In genomic region chr4:107349732-107350131, GRCh38 we compare ENCODE assay signal across 17 cellular contexts.
DNase-seq lines count a peak whose midpoint lies in the region; ATAC-seq and TF ChIP-seq lines count a peak whose summit lies in the region.
"Had no signal": no experiment of that assay in that cellular context is flagged by ENCODE, and none has a peak within 500 bp of the region (broad histone marks: within the 10 kb centered on the region; RNA-seq: fewer than 3 reads in every experiment).

No MANE protein-coding gene starts in this region.

- H3K9me3 Mint-ChIP-seq in HFFc6 = peaks cover 5% of the 10 kb centered on the region; the same call in 1 of the 2 replicates

- H3K36me3 ChIP-seq in brain microvascular endothelial cell (replicated peaks) = no peaks in the 10 kb centered on the region
- H3K36me3 ChIP-seq in smooth muscle cell (ENCODE audit: low read depth) = no peaks in the 10 kb centered on the region

- H3K27ac ChIP-seq in brain microvascular endothelial cell (peak overlapping the region; percentile 25), smooth muscle cell (ENCODE audit: low read depth) (peak overlapping the region; percentile 69)
- H3K27ac ChIP-seq: GM23248 had no signal

- H3K27me3 ChIP-seq in brain microvascular endothelial cell (replicated peaks) (no peaks in the 10 kb centered on the region), smooth muscle cell (ENCODE audit: low read depth) (no peaks in the 10 kb centered on the region)

- H3K4me1 ChIP-seq in smooth muscle cell (ENCODE audit: low read depth) = peaks cover 30% of the 10 kb centered on the region

- H3K4me1 Mint-ChIP-seq in HFFc6 (ENCODE audit: low read depth) = peaks cover 43% of the 10 kb centered on the region
- H3K4me1 Mint-ChIP-seq: CD14-positive monocyte had no signal

- peaks cover 6% of the 10 kb centered on the region for H3K36me3 Mint-ChIP-seq in HFFc6 (ENCODE audit: low read depth)
- H3K36me3 Mint-ChIP-seq: CD14-positive monocyte had no signal

- H3K79me2 ChIP-seq in smooth muscle cell (ENCODE audit: low read depth) = no peaks in the 10 kb centered on the region

- peak overlapping the region; percentile 70 for H3K4me2 ChIP-seq in smooth muscle cell

- TF ChIP-seq CTCF in HFFc6 (IDR thresholded peaks at IDR 0.05) (no peak), brain microvascular endothelial cell (IDR thresholded peaks at IDR 0.05; ENCODE audit: low read depth, low read length, missing control alignments) (no peak), smooth muscle cell (IDR thresholded peaks at IDR 0.05; ENCODE audit: borderline replicate concordance, insufficient read depth, poor library complexity, severe bottlenecking) (no peak)

- H3K9me3 ChIP-seq in smooth muscle cell (replicated peaks; ENCODE audit: low read depth) = no peaks in the 10 kb centered on the region

- DNase-seq in HFFc6 = no peak
- DNase-seq in brain microvascular endothelial cell = no peak
- DNase-seq in iPS-NIHi7 (ENCODE audit: extremely low spot score) = peak; percentile 15
- no peak for DNase-seq in smooth muscle cell (lab: John Stamatoyannopoulos, UW; ENCODE audit: unreplicated experiment)
- no peak for DNase-seq in anterior cingulate cortex (lab: John Stamatoyannopoulos, UW)
- no peak for DNase-seq in activated gamma-delta T cell treated with Interleukin-2 at 50 U/mL for 16 hours
- DNase-seq: DMS 273 treated with DMSO at 0.1 percent for 48 hours; NCI-H187; NCI-H446; NCI-H69; NK-92 treated with Interleukin-12 subunit alpha and Interleukin-12 subunit beta, amount 100 ng/mL, for 24 hours; OCI-M1; RPMI8226 had no signal

- peaks cover 7% of the 10 kb centered on the region for H3F3A ChIP-seq in smooth muscle cell (ENCODE audit: low read depth)

- ATAC-seq in HG03460 (IDR thresholded peaks at IDR 0.05; ENCODE audit: unreplicated experiment) = no peak
- ATAC-seq: K562 had no signal

- H2AFZ ChIP-seq in smooth muscle cell (ENCODE audit: low read depth) = peak overlapping the region; percentile 3
- H2AFZ ChIP-seq: GM23248 had no signal

- peaks cover 1% of the 10 kb centered on the region for H3K27me3 Mint-ChIP-seq in HFFc6 (ENCODE audit: insufficient read depth)

- H4K20me1 ChIP-seq in smooth muscle cell (ENCODE audit: low read depth) = no peaks in the 10 kb centered on the region

- peak overlapping the region; percentile 35 for H3K4me3 Mint-ChIP-seq in HFFc6
- H3K4me3 Mint-ChIP-seq: CD14-positive monocyte had no signal

- H3K4me3 ChIP-seq in brain microvascular endothelial cell (ENCODE audit: low read depth, low read length) (no peak overlapping the region), smooth muscle cell (no peak overlapping the region)
- H3K4me3 ChIP-seq: GM23248, K562 had no signal

- H3K27ac Mint-ChIP-seq in HFFc6 = peak overlapping the region; percentile 42
- H3K27ac Mint-ChIP-seq: CD14-positive monocyte had no signal

- in situ Hi-C loops in brain microvascular endothelial cell (cut with HindIII; ENCODE audit: low pct_ligation_motif_present, low sequenced_read_pairs) = no loop called here

- no peak overlapping the region for H3K9ac ChIP-seq in smooth muscle cell (ENCODE audit: low read depth)
- H3K9ac ChIP-seq: GM23248 had no signal
